In the genomic region with DNA sequence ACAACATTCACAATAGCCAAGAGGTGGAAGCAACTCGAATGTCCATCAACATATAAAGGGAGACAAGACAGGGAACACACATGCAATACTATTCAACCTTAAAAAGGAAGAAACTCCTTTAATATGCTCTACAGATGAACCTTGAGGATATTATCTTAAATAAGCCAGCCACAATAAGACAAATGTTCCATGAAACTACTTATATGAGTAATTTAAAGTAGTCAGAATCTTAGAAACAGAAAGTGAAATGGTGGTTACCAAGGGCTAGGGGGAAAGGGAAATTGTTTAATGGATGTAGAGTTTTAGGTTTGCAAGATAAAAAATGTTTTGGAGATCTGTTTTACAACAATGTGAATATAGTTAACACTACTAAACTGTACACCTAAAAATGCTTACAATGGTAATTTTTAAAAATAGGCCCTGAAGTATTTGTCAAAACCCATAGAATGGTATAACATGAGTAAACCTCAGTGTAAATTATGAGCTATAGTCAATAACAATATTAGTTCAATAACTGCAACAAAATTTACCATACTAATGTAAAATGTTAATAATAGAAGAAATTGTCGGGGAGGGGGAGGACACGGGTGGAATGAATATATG, we compare ENCODE assay signal across 25 cellular contexts.
"Had no signal": no experiment of that assay in that cellular context is flagged by ENCODE, and none has a peak within 500 bp of the region (broad histone marks: within the 10 kb centered on the region; RNA-seq: fewer than 3 reads in every experiment).

No MANE protein-coding gene starts in this region.

- H3K36me3 ChIP-seq: brain microvascular endothelial cell, left lung, spleen, thoracic aorta, uterus had no signal

- FAIRE-seq: astrocyte, frontal cortex had no signal

- H3K4me1 Mint-ChIP-seq: activated CD4-positive, alpha-beta memory T cell treated with anti-CD3 and anti-CD28 coated beads, Interleukin-2, amount 10 ng/mL, durations not matched to agents 7 days and 5 days; nephron had no signal

- H3K27me3 Mint-ChIP-seq: activated CD4-positive, alpha-beta memory T cell treated with anti-CD3 and anti-CD28 coated beads, Interleukin-2, amount 10 ng/mL, durations not matched to agents 7 days and 5 days; activated T-cell treated with anti-CD3 and anti-CD28 coated beads, Interleukin-2, amount 50 U/mL, for 24 hours had no signal

- ATAC-seq: left lung, right cardiac atrium had no signal

- H3K27ac ChIP-seq: brain microvascular endothelial cell, coronary artery, dorsolateral prefrontal cortex, left lung, spleen, thoracic aorta, uterus had no signal

- H3K27ac Mint-ChIP-seq: activated CD4-positive, alpha-beta memory T cell treated with anti-CD3 and anti-CD28 coated beads, Interleukin-2, amount 10 ng/mL, durations not matched to agents 7 days and 5 days; activated T-cell treated with anti-CD3 and anti-CD28 coated beads, Interleukin-2, amount 50 U/mL, for 24 hours; nephron had no signal

- H3K4me3 ChIP-seq: coronary artery, dorsolateral prefrontal cortex, left lung, lung, spleen, thoracic aorta, uterus had no signal

- DNase-seq: activated CD4-positive, alpha-beta memory T cell treated with anti-CD3 and anti-CD28 coated beads, Interleukin-2, amount 10 ng/mL, durations not matched to agents 7 days and 5 days; activated CD4-positive, alpha-beta T cell treated with anti-CD3 and anti-CD28 coated beads for 4 hours; activated CD4-positive, CD25-positive, alpha-beta regulatory T cell; activated CD8-positive, alpha-beta memory T cell treated with anti-CD3 and anti-CD28 coated beads, Interleukin-2, amount 50 U/mL, for 48 hours; activated gamma-delta T cell treated with Interleukin-2 at 50 U/mL for 16 hours; activated naive CD4-positive, alpha-beta T cell treated with anti-CD3 and anti-CD28 coated beads, Interleukin-2, amount 50 U/mL, for 16 hours; activated T-cell treated with anti-CD3 and anti-CD28 coated beads, Interleukin-2, amount 50 U/mL, for 24 hours; amniotic stem cell; brain microvascular endothelial cell; dorsolateral prefrontal cortex; effector memory CD4-positive, alpha-beta T cell; left lung; posterior cingulate gyrus; right cardiac atrium; spleen; stimulated activated CD4-positive, alpha-beta T cell treated with anti-CD3 and anti-CD28 coated beads, Interleukin-2, amount 100 ng/mL, for 48 hours; stimulated activated naive CD4-positive, alpha-beta T cell treated with Interleukin-2 at 50 U/mL for 16 hours; trophoblast cell; uterus had no signal

- H3K4me1 ChIP-seq: left lung, spleen, uterus had no signal

- H3K4me3 Mint-ChIP-seq: activated CD4-positive, alpha-beta memory T cell treated with anti-CD3 and anti-CD28 coated beads, Interleukin-2, amount 10 ng/mL, durations not matched to agents 7 days and 5 days; activated T-cell treated with anti-CD3 and anti-CD28 coated beads, Interleukin-2, amount 50 U/mL, for 24 hours; nephron had no signal

- H3K27me3 ChIP-seq: brain microvascular endothelial cell, dorsolateral prefrontal cortex, left lung, spleen, uterus had no signal
